In the genomic region with DNA sequence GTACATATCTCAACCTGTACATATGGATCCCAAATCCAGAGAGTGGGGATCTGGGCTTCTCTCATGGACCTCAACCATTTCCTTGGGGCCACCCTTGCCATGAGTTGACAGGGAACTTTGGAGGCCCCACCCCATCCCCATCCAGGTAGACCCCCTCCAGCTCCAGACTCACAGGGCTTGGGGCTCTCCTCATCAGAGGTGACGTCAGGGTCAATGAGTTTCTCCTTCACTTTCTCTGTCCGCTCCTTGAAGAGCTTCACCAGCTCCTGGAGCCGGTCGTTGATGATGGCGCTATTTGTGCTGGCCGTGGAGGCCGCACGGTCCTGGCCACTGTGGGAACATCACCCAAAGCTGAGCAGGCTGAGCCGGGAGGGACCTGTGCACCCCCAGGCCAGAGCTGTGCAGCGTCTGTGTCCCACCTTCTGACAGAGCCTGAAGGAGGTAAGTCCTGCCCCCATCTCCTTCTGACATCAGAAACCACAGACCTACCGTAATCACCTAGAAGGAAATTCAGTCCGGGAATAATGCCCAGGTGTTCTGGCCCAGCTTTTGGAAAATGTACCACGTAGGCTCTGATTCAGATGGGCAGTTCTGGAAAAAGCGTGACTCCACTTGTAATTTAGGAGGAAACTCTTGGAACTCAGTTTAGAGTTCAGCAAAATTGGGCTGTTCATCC, we compare ENCODE assay signal across 1 cellular context.
TF ChIP-seq lines count a peak whose summit lies in the region.

No MANE protein-coding gene starts in this region.

TF ChIP-seq in HepG2, 621 proteins besides CTCF, POLR2A, EP300 and RAD21:
- TF ChIP-seq ATF7 (IDR thresholded peaks at IDR 0.05) = peak; percentile 61
- TF ChIP-seq ATF7 (CRISPR knock-in tag; IDR thresholded peaks at IDR 0.05) = no peak
- no peak for TF ChIP-seq RARA (CRISPR knock-in tag; IDR thresholded peaks at IDR 0.05)
- peak; percentile 57 for TF ChIP-seq CREB1 (IDR thresholded peaks at IDR 0.05)
- TF ChIP-seq CREB1 (CRISPR knock-in tag; IDR thresholded peaks at IDR 0.05) = no peak
- TF ChIP-seq, protein P1, sequence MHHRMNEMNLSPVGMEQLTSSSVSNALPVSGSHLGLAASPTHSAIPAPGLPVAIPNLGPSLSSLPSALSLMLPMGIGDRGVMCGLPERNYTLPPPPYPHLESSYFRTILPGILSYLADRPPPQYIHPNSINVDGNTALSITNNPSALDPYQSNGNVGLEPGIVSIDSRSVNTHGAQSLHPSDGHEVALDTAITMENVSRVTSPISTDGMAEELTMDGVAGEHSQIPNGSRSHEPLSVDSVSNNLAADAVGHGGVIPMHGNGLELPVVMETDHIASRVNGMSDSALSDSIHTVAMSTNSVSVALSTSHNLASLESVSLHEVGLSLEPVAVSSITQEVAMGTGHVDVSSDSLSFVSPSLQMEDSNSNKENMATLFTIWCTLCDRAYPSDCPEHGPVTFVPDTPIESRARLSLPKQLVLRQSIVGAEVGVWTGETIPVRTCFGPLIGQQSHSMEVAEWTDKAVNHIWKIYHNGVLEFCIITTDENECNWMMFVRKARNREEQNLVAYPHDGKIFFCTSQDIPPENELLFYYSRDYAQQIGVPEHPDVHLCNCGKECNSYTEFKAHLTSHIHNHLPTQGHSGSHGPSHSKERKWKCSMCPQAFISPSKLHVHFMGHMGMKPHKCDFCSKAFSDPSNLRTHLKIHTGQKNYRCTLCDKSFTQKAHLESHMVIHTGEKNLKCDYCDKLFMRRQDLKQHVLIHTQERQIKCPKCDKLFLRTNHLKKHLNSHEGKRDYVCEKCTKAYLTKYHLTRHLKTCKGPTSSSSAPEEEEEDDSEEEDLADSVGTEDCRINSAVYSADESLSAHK (CRISPR knock-in tag; IDR thresholded peaks at IDR 0.05; ENCODE audit: borderline replicate concordance) = no peak
- no peak for TF ChIP-seq ZNF558 (CRISPR knock-in tag; IDR thresholded peaks at IDR 0.05; ENCODE audit: borderline replicate concordance)
- no peak for TF ChIP-seq REL (CRISPR knock-in tag; conservative IDR thresholded peaks at IDR 0.05)
- peak; percentile 20; the same call in 1 of the 2 replicates for TF ChIP-seq ZNF768 (CRISPR knock-in tag; IDR thresholded peaks at IDR 0.05)
